ENCODE assay signal across 40 cellular contexts in the genomic region with DNA sequence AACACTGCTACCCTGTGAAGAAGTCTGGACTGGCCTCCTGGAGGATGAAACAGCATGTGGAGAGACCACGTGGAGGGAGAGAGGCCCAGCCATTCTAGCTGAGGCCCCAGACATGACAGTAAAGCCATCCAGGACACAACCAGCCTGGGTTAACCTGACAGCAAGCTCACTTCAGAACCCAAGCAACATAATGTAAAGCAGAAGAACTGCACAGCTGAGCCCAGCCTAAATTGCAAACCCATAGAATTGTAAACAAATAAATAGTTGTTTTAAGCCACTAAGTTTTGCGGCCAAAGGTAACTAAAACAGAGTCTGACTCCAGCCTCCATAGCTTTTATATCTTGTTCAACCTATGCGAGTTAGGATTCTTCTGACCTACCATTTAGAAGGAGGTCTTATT.
"Had no signal": no experiment of that assay in that cellular context is flagged by ENCODE, and none has a peak within 500 bp of the region (broad histone marks: within the 10 kb centered on the region; RNA-seq: fewer than 3 reads in every experiment).

No MANE protein-coding gene starts in this region.

- H3K27me3 Mint-ChIP-seq: activated naive CD4-positive, alpha-beta T cell treated with anti-CD3 and anti-CD28 coated beads, Interleukin-2, amount 10 ng/mL, durations not matched to agents 7 days and 5 days; activated naive CD4-positive, alpha-beta T cell treated with anti-CD3 and anti-CD28 coated beads, Interleukin-2, amount 50 U/mL, for 24 hours; activated naive CD8-positive, alpha-beta T cell; activated naive CD8-positive, alpha-beta T cell treated with anti-CD3 and anti-CD28 coated beads for 36 hours; activated naive CD8-positive, alpha-beta T cell treated with anti-CD3 and anti-CD28 coated beads, Interleukin-2, amount 10 ng/mL, durations not matched to agents 7 days and 5 days; activated naive CD8-positive, alpha-beta T cell treated with anti-CD3 and anti-CD28 coated beads, Interleukin-2, amount 50 U/mL, for 24 hours; activated T-cell treated with anti-CD3 and anti-CD28 coated beads, Interleukin-2, amount 50 U/mL, for 24 hours; activated T-helper 17 cell treated with anti-CD3 and anti-CD28 coated beads, Interleukin-2, amount 50 U/mL, for 72 hours; brain; central memory CD8-positive, alpha-beta T cell had no signal

- DNase-seq: activated effector memory CD4-positive, alpha-beta T cell treated with anti-CD3 and anti-CD28 coated beads, Interleukin-2, amount 50 U/mL, for 16 hours; activated effector memory CD4-positive, alpha-beta T cell treated with Interleukin-2 at 50 U/mL for 16 hours; activated gamma-delta T cell; activated gamma-delta T cell treated with Interleukin-2 at 50 U/mL for 16 hours; activated naive CD4-positive, alpha-beta T cell; activated naive CD4-positive, alpha-beta T cell treated with anti-CD3 and anti-CD28 coated beads for 36 hours; activated naive CD4-positive, alpha-beta T cell treated with anti-CD3 and anti-CD28 coated beads, Interleukin-2, amount 10 ng/mL, durations not matched to agents 7 days and 5 days; activated naive CD4-positive, alpha-beta T cell treated with anti-CD3 and anti-CD28 coated beads, Interleukin-2, amount 50 U/mL, for 16 hours; activated naive CD4-positive, alpha-beta T cell treated with Interleukin-2 at 50 U/mL for 16 hours; activated naive CD8-positive, alpha-beta T cell treated with anti-CD3 and anti-CD28 coated beads for 36 hours; activated naive CD8-positive, alpha-beta T cell treated with anti-CD3 and anti-CD28 coated beads, Interleukin-2, amount 10 ng/mL, durations not matched to agents 7 days and 5 days; activated naive CD8-positive, alpha-beta T cell treated with anti-CD3 and anti-CD28 coated beads, Interleukin-2, amount 50 U/mL, for 24 hours; activated T-cell treated with anti-CD3 and anti-CD28 coated beads, Interleukin-2, amount 50 U/mL, for 1 hour; activated T-cell treated with anti-CD3 and anti-CD28 coated beads, Interleukin-2, amount 50 U/mL, for 24 hours; activated T-cell treated with anti-CD3 and anti-CD28 coated beads, Interleukin-2, amount 50 U/mL, for 4 hours; activated T-cell treated with anti-CD3 and anti-CD28 coated beads, Interleukin-2, amount 50 U/mL, for 48 hours; activated T-cell treated with anti-CD3 and anti-CD28 coated beads, Interleukin-2, amount 50 U/mL, for 72 hours; adrenal gland; amniotic stem cell; amygdala; anterior cingulate cortex; aorta; body of pancreas; brain microvascular endothelial cell; caudate nucleus; central memory CD4-positive, alpha-beta T cell; cerebellar nuclear complex had no signal

- H3K27me3 ChIP-seq: adrenal gland, ascending aorta, body of pancreas, brain microvascular endothelial cell, breast epithelium, cardiac muscle cell had no signal

- H3K36me3 Mint-ChIP-seq: activated naive CD4-positive, alpha-beta T cell treated with anti-CD3 and anti-CD28 coated beads, Interleukin-2, amount 10 ng/mL, durations not matched to agents 7 days and 5 days had no signal

- H3K27ac ChIP-seq: adrenal gland, ascending aorta, body of pancreas, brain microvascular endothelial cell, breast epithelium, cardiac muscle cell had no signal

- H3K9me3 ChIP-seq: adrenal gland, ascending aorta, body of pancreas, breast epithelium had no signal

- H3K4me1 ChIP-seq: adrenal gland, ascending aorta, body of pancreas, breast epithelium had no signal

- H3K4me3 ChIP-seq: adrenal gland, ascending aorta, body of pancreas, breast epithelium, cardiac muscle cell had no signal

- H3K27ac Mint-ChIP-seq: activated naive CD4-positive, alpha-beta T cell treated with anti-CD3 and anti-CD28 coated beads for 36 hours; activated naive CD4-positive, alpha-beta T cell treated with anti-CD3 and anti-CD28 coated beads, Interleukin-2, amount 10 ng/mL, durations not matched to agents 7 days and 5 days; activated naive CD4-positive, alpha-beta T cell treated with anti-CD3 and anti-CD28 coated beads, Interleukin-2, amount 50 U/mL, for 24 hours; activated naive CD4-positive, alpha-beta T cell treated with anti-CD3 and anti-CD28 coated beads, Interleukin-2, amount 50 U/mL, for 72 hours; activated naive CD8-positive, alpha-beta T cell; activated naive CD8-positive, alpha-beta T cell treated with anti-CD3 and anti-CD28 coated beads for 36 hours; activated naive CD8-positive, alpha-beta T cell treated with anti-CD3 and anti-CD28 coated beads, Interleukin-2, amount 10 ng/mL, durations not matched to agents 7 days and 5 days; activated naive CD8-positive, alpha-beta T cell treated with anti-CD3 and anti-CD28 coated beads, Interleukin-2, amount 50 U/mL, for 24 hours; activated T-cell treated with anti-CD3 and anti-CD28 coated beads, Interleukin-2, amount 50 U/mL, for 24 hours; activated T-cell treated with anti-CD3 and anti-CD28 coated beads, Interleukin-2, amount 50 U/mL, for 72 hours; activated T-helper 1 cell treated with anti-CD3 and anti-CD28 coated beads, Interleukin-12 subunit alpha, Interleukin-12 subunit beta, Interleukin-2, Interleukin-4 antibody, amounts not matched to agents 30 ng/mL and 10 ng/mL and 1 ng/mL, durations not matched to agents 14 hours and 24 hours and 36 hours; activated T-helper 17 cell treated with anti-CD3 and anti-CD28 coated beads, Interleukin-2, amount 50 U/mL, for 72 hours; activated T-helper 2 cell treated with anti-CD3 and anti-CD28 coated beads, Interferon-gamma antibody, Interleukin-2, Interleukin-4, amounts not matched to agents 10 μg/mL and 5 μg/mL and 100 μg/mL, durations not matched to agents 14 hours and 24 hours and 36 hours; brain had no signal

- H3K4me3 Mint-ChIP-seq: activated naive CD4-positive, alpha-beta T cell treated with anti-CD3 and anti-CD28 coated beads for 36 hours; activated naive CD4-positive, alpha-beta T cell treated with anti-CD3 and anti-CD28 coated beads, Interleukin-2, amount 10 ng/mL, durations not matched to agents 7 days and 5 days; activated naive CD4-positive, alpha-beta T cell treated with anti-CD3 and anti-CD28 coated beads, Interleukin-2, amount 50 U/mL, for 24 hours; activated naive CD8-positive, alpha-beta T cell; activated naive CD8-positive, alpha-beta T cell treated with anti-CD3 and anti-CD28 coated beads for 36 hours; activated naive CD8-positive, alpha-beta T cell treated with anti-CD3 and anti-CD28 coated beads, Interleukin-2, amount 10 ng/mL, durations not matched to agents 7 days and 5 days; activated naive CD8-positive, alpha-beta T cell treated with anti-CD3 and anti-CD28 coated beads, Interleukin-2, amount 50 U/mL, for 24 hours; activated T-cell treated with anti-CD3 and anti-CD28 coated beads, Interleukin-2, amount 50 U/mL, for 24 hours; activated T-cell treated with anti-CD3 and anti-CD28 coated beads, Interleukin-2, amount 50 U/mL, for 4 hours; activated T-cell treated with anti-CD3 and anti-CD28 coated beads, Interleukin-2, amount 50 U/mL, for 72 hours; activated T-helper 1 cell treated with anti-CD3 and anti-CD28 coated beads, Interleukin-12 subunit alpha, Interleukin-12 subunit beta, Interleukin-2, Interleukin-4 antibody, amounts not matched to agents 30 ng/mL and 10 ng/mL and 1 ng/mL, durations not matched to agents 14 hours and 24 hours and 36 hours; activated T-helper 17 cell treated with anti-CD3 and anti-CD28 coated beads, Interleukin-2, amount 50 U/mL, for 72 hours; brain; central memory CD8-positive, alpha-beta T cell had no signal

- H3K36me3 ChIP-seq: adrenal gland, ascending aorta, brain microvascular endothelial cell, breast epithelium, cardiac muscle cell had no signal

- H3K4me1 Mint-ChIP-seq: activated naive CD4-positive, alpha-beta T cell treated with anti-CD3 and anti-CD28 coated beads, Interleukin-2, amount 10 ng/mL, durations not matched to agents 7 days and 5 days; activated naive CD4-positive, alpha-beta T cell treated with anti-CD3 and anti-CD28 coated beads, Interleukin-2, amount 50 U/mL, for 24 hours; activated naive CD8-positive, alpha-beta T cell treated with anti-CD3 and anti-CD28 coated beads for 36 hours; activated naive CD8-positive, alpha-beta T cell treated with anti-CD3 and anti-CD28 coated beads, Interleukin-2, amount 10 ng/mL, durations not matched to agents 7 days and 5 days; activated naive CD8-positive, alpha-beta T cell treated with anti-CD3 and anti-CD28 coated beads, Interleukin-2, amount 50 U/mL, for 24 hours; brain; central memory CD8-positive, alpha-beta T cell had no signal

- H3K9me3 Mint-ChIP-seq: activated naive CD8-positive, alpha-beta T cell treated with anti-CD3 and anti-CD28 coated beads, Interleukin-2, amount 10 ng/mL, durations not matched to agents 7 days and 5 days; activated T-helper 1 cell treated with anti-CD3 and anti-CD28 coated beads, Interleukin-12 subunit alpha, Interleukin-12 subunit beta, Interleukin-2, Interleukin-4 antibody, amounts not matched to agents 30 ng/mL and 10 ng/mL and 1 ng/mL, durations not matched to agents 14 hours and 24 hours and 36 hours; activated T-helper 2 cell treated with anti-CD3 and anti-CD28 coated beads, Interferon-gamma antibody, Interleukin-2, Interleukin-4, amounts not matched to agents 10 μg/mL and 5 μg/mL and 100 μg/mL, durations not matched to agents 14 hours and 24 hours and 36 hours; central memory CD8-positive, alpha-beta T cell had no signal

- FAIRE-seq: astrocyte, bronchial epithelial cell had no signal

- ATAC-seq: activated naive CD4-positive, alpha-beta T cell treated with anti-CD3 and anti-CD28 coated beads, Interleukin-2, amount 50 U/mL, for 72 hours; activated naive CD8-positive, alpha-beta T cell treated with anti-CD3 and anti-CD28 coated beads, Interleukin-2, amount 50 U/mL, for 24 hours; activated T-cell treated with anti-CD3 and anti-CD28 coated beads, Interleukin-2, amount 50 U/mL, for 4 hours; activated T-cell treated with anti-CD3 and anti-CD28 coated beads, Interleukin-2, amount 50 U/mL, for 72 hours; activated T-helper 17 cell treated with anti-CD3 and anti-CD28 coated beads, Interleukin-2, amount 50 U/mL, for 72 hours; body of pancreas had no signal
